ENCODE assay signal across 11 cellular contexts in genomic region chr1:184745929-184746583, GRCh38. TPM values are rescaled to one million over a fixed set of nuclear protein-coding genes. Genes with fewer than 3 reads are reported as not detected.
DNase-seq lines count a peak whose midpoint lies in the region; ATAC-seq and TF ChIP-seq lines count a peak whose summit lies in the region.
"Had no signal": no experiment of that assay in that cellular context is flagged by ENCODE, and none has a peak within 500 bp of the region (broad histone marks: within the 10 kb centered on the region; RNA-seq: fewer than 3 reads in every experiment).

No MANE protein-coding gene starts in this region.

- no peak overlapping the region for H3K4me3 ChIP-seq in left ventricle myocardium inferior
- no peak overlapping the region for H3K4me3 ChIP-seq in colonic mucosa

- H3K27ac Mint-ChIP-seq in effector memory CD8-positive, alpha-beta T cell = peak overlapping the region; percentile 65 to 94
- H3K27ac Mint-ChIP-seq: stimulated activated memory B cell treated with anti-CD40 and anti-IgM and Interleukin-4, amounts not matched to agents 10 μg/mL and 1 μg/mL and 100 μg/mL, for 72 hours had no signal

- H3K36me3 ChIP-seq in left ventricle myocardium inferior = no peaks in the 10 kb centered on the region
- no peaks in the 10 kb centered on the region for H3K36me3 ChIP-seq in colonic mucosa

- intact Hi-C loops in left ventricle myocardium inferior (cut with micrococcal nuclease) (no loop called here), Right ventricle myocardium inferior (cut with DNase I) (no loop called here), colonic mucosa (cut with DNase I) (no loop called here)

- ATAC-seq in Right ventricle myocardium inferior (no peak), GM18861 (IDR thresholded peaks at IDR 0.05; ENCODE audit: unreplicated experiment) (no peak)
- peak; percentile 63 for ATAC-seq in effector memory CD8-positive, alpha-beta T cell (replicated peaks)
- ATAC-seq: stimulated activated memory B cell treated with anti-CD40 and anti-IgM and Interleukin-4, amounts not matched to agents 10 μg/mL and 1 μg/mL and 100 μg/mL, for 72 hours had no signal

- H3K9ac ChIP-seq in colonic mucosa (ENCODE audit: low read depth in 2 of 2, low read length in 2 of 2) = no peak overlapping the region

- H3K27ac ChIP-seq in left ventricle myocardium inferior (replicated peaks) (peak overlapping the region; percentile 39), colonic mucosa (no peak overlapping the region)

- no peak for TF ChIP-seq CTCF in left ventricle myocardium inferior (IDR thresholded peaks at IDR 0.05; ENCODE audit: borderline replicate concordance)
- TF ChIP-seq CTCF in colonic mucosa (IDR thresholded peaks at IDR 0.05) = no peak

- H3K36me3 Mint-ChIP-seq in effector memory CD8-positive, alpha-beta T cell (ENCODE audit: insufficient read depth) = peaks cover 10% of the 10 kb centered on the region

- peaks cover 21 to 41% of the 10 kb centered on the region in 2 donors for H3K4me1 Mint-ChIP-seq in effector memory CD8-positive, alpha-beta T cell (ENCODE audit: low read depth in 2 of 2)
- H3K4me1 Mint-ChIP-seq: stimulated activated memory B cell treated with anti-CD40 and anti-IgM and Interleukin-4, amounts not matched to agents 10 μg/mL and 1 μg/mL and 100 μg/mL, for 72 hours had no signal

- H3K4me1 ChIP-seq in left ventricle myocardium inferior (peaks cover 37% of the 10 kb centered on the region), colonic mucosa (no peaks in the 10 kb centered on the region)

- no peaks in the 10 kb centered on the region for H3K27me3 ChIP-seq in left ventricle myocardium inferior (ENCODE audit: low read depth)
- H3K27me3 ChIP-seq in colonic mucosa = no peaks in the 10 kb centered on the region

- H3K27me3 Mint-ChIP-seq in effector memory CD8-positive, alpha-beta T cell = no peaks in the 10 kb centered on the region
- H3K27me3 Mint-ChIP-seq: stimulated activated memory B cell treated with anti-CD40 and anti-IgM and Interleukin-4, amounts not matched to agents 10 μg/mL and 1 μg/mL and 100 μg/mL, for 72 hours had no signal

- H3K9me3 ChIP-seq in left ventricle myocardium inferior (replicated peaks) (no peaks in the 10 kb centered on the region), colonic mucosa (no peaks in the 10 kb centered on the region)

- peak overlapping the region; percentile 33 to 52 for H3K4me3 Mint-ChIP-seq in effector memory CD8-positive, alpha-beta T cell
- H3K4me3 Mint-ChIP-seq: stimulated activated memory B cell treated with anti-CD40 and anti-IgM and Interleukin-4, amounts not matched to agents 10 μg/mL and 1 μg/mL and 100 μg/mL, for 72 hours had no signal

- DNase-seq in left ventricle myocardium inferior = no peak
- no peak for DNase-seq in Right ventricle myocardium inferior (ENCODE audit: missing footprints)
- peak; percentile 87 for DNase-seq in NCI-H2171 treated with DMSO at 0.1 percent for 48 hours (lab: John Stamatoyannopoulos, UW)
- DNase-seq in effector memory CD8-positive, alpha-beta T cell = peak in 2 of 3 experiments; percentile 4 to 18
- DNase-seq in NCI-H187 treated with DMSO at 0.1 percent for 48 hours (lab: John Stamatoyannopoulos, UW) = no peak
- no peak for DNase-seq in colonic mucosa
- DNase-seq in AML-193 (lab: John Stamatoyannopoulos, UW) = no peak
- DNase-seq: NCI-H1048, SHP77 had no signal

- no peaks in the 10 kb centered on the region for H3K9me3 Mint-ChIP-seq in effector memory CD8-positive, alpha-beta T cell
- H3K9me3 Mint-ChIP-seq: stimulated activated memory B cell treated with anti-CD40 and anti-IgM and Interleukin-4, amounts not matched to agents 10 μg/mL and 1 μg/mL and 100 μg/mL, for 72 hours had no signal

RNA-seq across cellular contexts. Expression of gene EDEM3, which starts 8.6 kb away (rescaled TPM):
- total RNA-seq in left ventricle myocardium inferior = 16.9 TPM
- total RNA-seq in Right ventricle myocardium inferior = 15.3 TPM
- 10 to 100 TPM; 55.7 to 75.4 TPM for total RNA-seq in colonic mucosa

Comparison
In these comparisons a context has a peak if more than half of its experiments do, and no peak if none do; other contexts are left out.
1. DNase-seq: peak in NCI-H2171 treated with DMSO at 0.1 percent for 48 hours (single experiment) and effector memory CD8-positive, alpha-beta T cell (2 of 3); none in left ventricle myocardium inferior (single experiment), Right ventricle myocardium inferior (single experiment), NCI-H187 treated with DMSO at 0.1 percent for 48 hours (single experiment), colonic mucosa (single experiment) and AML-193 (0 of 2).